8 cellular contexts compared by ENCODE assay signal in the genomic region with DNA sequence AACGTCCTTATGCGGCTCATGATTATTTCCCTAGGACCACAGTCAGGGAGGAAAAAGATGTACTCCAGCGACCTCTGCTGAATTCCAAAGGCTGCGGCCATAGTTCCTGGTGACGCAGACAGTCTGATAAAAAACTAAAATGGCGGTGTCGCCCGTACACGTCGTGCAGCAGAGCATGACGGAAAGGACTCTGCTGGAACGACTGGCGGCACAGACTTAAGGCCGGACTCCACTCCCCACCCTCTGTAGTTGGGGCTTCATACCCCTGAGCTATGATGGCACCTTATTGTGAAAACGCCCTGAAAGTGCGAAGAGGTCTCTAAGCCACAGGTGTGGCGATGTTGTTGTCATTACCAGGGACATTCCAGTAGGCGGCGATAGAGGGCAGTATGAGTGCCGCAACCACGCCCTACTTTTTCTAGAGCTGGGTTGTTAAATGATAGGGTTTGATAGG.
DNase-seq lines count a peak whose midpoint lies in the region; ATAC-seq and TF ChIP-seq lines count a peak whose summit lies in the region.

No MANE protein-coding gene starts in this region.

- peak; percentile 67 for ATAC-seq in HG03039 (IDR thresholded peaks at IDR 0.05; ENCODE audit: unreplicated experiment)

- no peak overlapping the region for H3K9ac ChIP-seq in OCI-LY1 (ENCODE audit: low read length)

- H4K20me1 ChIP-seq in OCI-LY1 (ENCODE audit: insufficient read depth, low read length): no peaks in the 10 kb centered on the region

- H2AFZ ChIP-seq in OCI-LY1 (ENCODE audit: low read length) (no peak overlapping the region), neuron (ENCODE audit: low read depth, low read length) (peak overlapping the region; percentile 29)

- H3K9me3 ChIP-seq in OCI-LY1 (ENCODE audit: low read length) (no peaks in the 10 kb centered on the region), neuron (ENCODE audit: low read length) (no peaks in the 10 kb centered on the region), testis (no peaks in the 10 kb centered on the region)

- no peaks in the 10 kb centered on the region for H3K4me1 ChIP-seq in OCI-LY1 (ENCODE audit: insufficient read depth, low read length, severe bottlenecking)
- no peaks in the 10 kb centered on the region for H3K4me1 ChIP-seq in neuron (ENCODE audit: insufficient read depth, low read length)
- no peaks in the 10 kb centered on the region for H3K4me1 ChIP-seq in testis

- intact Hi-C loops in testis (cut with DNase I; ENCODE audit: low total_unique reads): no loop called here

- no peaks in the 10 kb centered on the region for H3K79me2 ChIP-seq in OCI-LY1 (ENCODE audit: insufficient read depth, low read length)

- H3K27me3 ChIP-seq in OCI-LY1 (ENCODE audit: insufficient read depth, low read length) (no peaks in the 10 kb centered on the region), neuron (ENCODE audit: insufficient read depth, low read length) (no peaks in the 10 kb centered on the region), testis (no peaks in the 10 kb centered on the region)

- no peak overlapping the region for H3K4me2 ChIP-seq in OCI-LY1 (ENCODE audit: low read length)

- H3F3A ChIP-seq in OCI-LY1 (ENCODE audit: insufficient read depth, low read length): no peaks in the 10 kb centered on the region

- DNase-seq in SKM-1 treated with dmso at 0.1 percent for 144 hours (lab: John Stamatoyannopoulos, UW; ENCODE audit: unreplicated experiment) (peak; percentile 41), SKM-1 (lab: John Stamatoyannopoulos, UW; ENCODE audit: unreplicated experiment) (no peak), fibroblast of the conjunctiva (ENCODE audit: low read depth) (peak; percentile 61), testis (peak; percentile 59)
- peak; percentile 3 to 15 for DNase-seq in activated T-helper 1 cell treated with anti-CD3 and anti-CD28 coated beads, Interleukin-2, amount 50 U/mL, for 16 hours (ENCODE audit: low read depth in 1 of 2, low spot score in 1 of 2)

- no peak overlapping the region for H3K27ac ChIP-seq in OCI-LY1 (ENCODE audit: low read depth, low read length, poor library complexity, severe bottlenecking)
- H3K27ac ChIP-seq in testis: no peak overlapping the region

- 0 to 1% methylated on average over 5 to 20 of the region's 21 CpGs for WGBS in testis, 2 donors

- no peak overlapping the region for H3K4me3 ChIP-seq in OCI-LY1 (ENCODE audit: low read depth, low read length, poor library complexity, severe bottlenecking)
- peak overlapping the region; percentile 71 for H3K4me3 ChIP-seq in neuron (ENCODE audit: low read length)
- peak overlapping the region; percentile 49 to 50 for H3K4me3 ChIP-seq in testis

- H3K9me2 ChIP-seq in OCI-LY1 (ENCODE audit: low read depth, low read length): no peaks in the 10 kb centered on the region

- peak; percentile 47 for TF ChIP-seq CTCF in OCI-LY1 (IDR thresholded peaks at IDR 0.05; ENCODE audit: low read length)
- TF ChIP-seq CTCF in testis (IDR thresholded peaks at IDR 0.05): peak; percentile 50 to 64 (median 52)

- H3K36me3 ChIP-seq in OCI-LY1 (ENCODE audit: insufficient read depth, low read length): no peaks in the 10 kb centered on the region
- H3K36me3 ChIP-seq in neuron (ENCODE audit: insufficient read depth, low read length): no peaks in the 10 kb centered on the region
- no peaks in the 10 kb centered on the region for H3K36me3 ChIP-seq in testis (ENCODE audit: low read depth, missing control alignments)

- TF ChIP-seq POLR2A in testis (IDR thresholded peaks at IDR 0.05): no peak
